Comparison of ENCODE assay signal across 18 cellular contexts in genomic region chr3:113252553-113252952, GRCh38. TPM values are rescaled to one million over a fixed set of nuclear protein-coding genes. Genes with fewer than 3 reads are reported as not detected.
DNase-seq lines count a peak whose midpoint lies in the region; ATAC-seq and TF ChIP-seq lines count a peak whose summit lies in the region.
"Had no signal": no experiment of that assay in that cellular context is flagged by ENCODE, and none has a peak within 500 bp of the region (broad histone marks: within the 10 kb centered on the region; RNA-seq: fewer than 3 reads in every experiment).

No MANE protein-coding gene starts in this region.

- H3K9ac ChIP-seq in neuronal stem cell (ENCODE audit: low read depth, low read length, poor library complexity), result no peak overlapping the region
- H3K9ac ChIP-seq in stomach smooth muscle (ENCODE audit: low read length in 2 of 2), result no peak overlapping the region

- H4K91ac ChIP-seq in neuronal stem cell (ENCODE audit: low read depth, low read length, poor library complexity), result no peak overlapping the region

- no peak for TF ChIP-seq EP300 in gastroesophageal sphincter (IDR thresholded peaks at IDR 0.05)

- no peaks in the 10 kb centered on the region for H3K27me3 Mint-ChIP-seq in brain
- H3K27me3 Mint-ChIP-seq in stimulated activated naive B cell treated with anti-CD40 and anti-IgM and Interleukin-4, amounts not matched to agents 10 μg/mL and 1 μg/mL and 100 μg/mL, for 72 hours, result no peaks in the 10 kb centered on the region

- H3K18ac ChIP-seq in neuronal stem cell (ENCODE audit: low read length), result peak overlapping the region; percentile 56

- H3K14ac ChIP-seq in neuronal stem cell (ENCODE audit: low read length), result peak overlapping the region; percentile 40

- no peak overlapping the region for H2BK120ac ChIP-seq in neuronal stem cell (ENCODE audit: low read depth, low read length)

- no peaks in the 10 kb centered on the region for H3K27me3 ChIP-seq in gastroesophageal sphincter
- H3K27me3 ChIP-seq in neuronal stem cell (ENCODE audit: control insufficient read depth in 3 of 3, insufficient read depth in 3 of 3, low read depth in 1 of 3, low read length in 3 of 3), result no peaks in the 10 kb centered on the region
- H3K27me3 ChIP-seq in stomach smooth muscle (ENCODE audit: control insufficient read depth in 1 of 2, insufficient read depth in 2 of 2, low read length in 2 of 2), result no peaks in the 10 kb centered on the region

- no peak for TF ChIP-seq POLR2A in gastroesophageal sphincter (IDR thresholded peaks at IDR 0.05)

- H2AFZ ChIP-seq in neuronal stem cell (ENCODE audit: low read length), result no peak overlapping the region

- H3K4me3 ChIP-seq in gastroesophageal sphincter (no peak overlapping the region), neuronal stem cell (ENCODE audit: low read length in 2 of 2) (peak overlapping the region in 1 of 2 donors; percentile 17), stomach smooth muscle (ENCODE audit: low read length in 2 of 2) (no peak overlapping the region)

- peaks cover 82% of the 10 kb centered on the region for H3K4me1 Mint-ChIP-seq in brain
- peaks cover 22 to 29% of the 10 kb centered on the region in 2 donors for H3K4me1 Mint-ChIP-seq in stimulated activated naive B cell treated with anti-CD40 and anti-IgM and Interleukin-4, amounts not matched to agents 10 μg/mL and 1 μg/mL and 100 μg/mL, for 72 hours

- H3K36me3 ChIP-seq in gastroesophageal sphincter (peaks cover 0 to 44% of the 10 kb centered on the region in 2 donors), neuronal stem cell (replicated peaks in 1 of 2; ENCODE audit: control insufficient read depth in 2 of 2, insufficient read depth in 2 of 2, low read length in 2 of 2) (peaks cover 44 to 98% of the 10 kb centered on the region in 2 donors), stomach smooth muscle (ENCODE audit: control insufficient read depth in 2 of 2, insufficient read depth in 2 of 2, low read length in 2 of 2) (peaks cover 35 to 45% of the 10 kb centered on the region in 2 donors)

- WGBS in gastroesophageal sphincter (ENCODE audit: low coverage in 1 of 2), 2 donors, result 83% methylated on average over 2 of the region's 4 CpGs; no CpG with 5 or more reads in 1 of the 2 donors
- no CpG with 5 or more reads among the region's 4 CpGs for WGBS in neuronal stem cell (ENCODE audit: extremely low coverage in 2 of 2, insufficient read length in 2 of 2, insufficient replicate concordance in 1 of 2), 2 donors

- H3K27ac ChIP-seq in gastroesophageal sphincter (peak overlapping the region in 3 of 4 donors; percentile 57 to 85 (median 66)), neuronal stem cell (replicated peaks; ENCODE audit: low read length) (peak overlapping the region; percentile 30), stomach smooth muscle (ENCODE audit: low read length) (peak overlapping the region; percentile 49)

- no peaks in the 10 kb centered on the region for H3K9me3 ChIP-seq in gastroesophageal sphincter
- H3K9me3 ChIP-seq in neuronal stem cell (replicated peaks in 1 of 2; ENCODE audit: control insufficient read depth in 2 of 2, insufficient read depth in 1 of 2, low read depth in 1 of 2, low read length in 2 of 2), result peaks cover 0 to 2% of the 10 kb centered on the region in 2 donors
- H3K9me3 ChIP-seq in stomach smooth muscle (ENCODE audit: control insufficient read depth in 2 of 2, low read length in 2 of 2), result no peaks in the 10 kb centered on the region

- TF ChIP-seq CTCF in brain (conservative IDR thresholded peaks at IDR 0.05) (no peak), gastroesophageal sphincter (IDR thresholded peaks at IDR 0.05) (no peak)

- H2BK12ac ChIP-seq in neuronal stem cell (ENCODE audit: low read length), result no peak overlapping the region

- peaks cover 29% of the 10 kb centered on the region for H3K36me3 Mint-ChIP-seq in brain
- H3K36me3 Mint-ChIP-seq in stimulated activated naive B cell treated with anti-CD40 and anti-IgM and Interleukin-4, amounts not matched to agents 10 μg/mL and 1 μg/mL and 100 μg/mL, for 72 hours, result no peaks in the 10 kb centered on the region

- H3K4ac ChIP-seq in neuronal stem cell (ENCODE audit: low read length), result no peak overlapping the region

- ATAC-seq in gastroesophageal sphincter, result no peak
- ATAC-seq in GM18511 (IDR thresholded peaks at IDR 0.05; ENCODE audit: unreplicated experiment), result no peak
- no peak for ATAC-seq in stimulated activated naive B cell treated with anti-CD40 and anti-IgM and Interleukin-4, amounts not matched to agents 10 μg/mL and 1 μg/mL and 100 μg/mL, for 72 hours (replicated peaks)
- ATAC-seq: PC-3 had no signal

- H2BK5ac ChIP-seq in neuronal stem cell (ENCODE audit: low read length), result no peak overlapping the region

- no peak overlapping the region for H4K8ac ChIP-seq in neuronal stem cell (ENCODE audit: low read depth, low read length)

- no peak overlapping the region for H3K23ac ChIP-seq in neuronal stem cell (ENCODE audit: low read depth, low read length, poor library complexity)

- DNase-seq in neuronal stem cell (ENCODE audit: low spot score) (no peak), COLO668 (lab: John Stamatoyannopoulos, UW; ENCODE audit: unreplicated experiment) (no peak), mesenteric fat pad (ENCODE audit: low spot score) (no peak)
- no peak for DNase-seq in stimulated activated naive B cell treated with anti-CD40 and anti-IgM and Interleukin-4, amounts not matched to agents 10 μg/mL and 1 μg/mL and 100 μg/mL, for 72 hours
- DNase-seq: DMS153; DND-41; NCI-H1105; NCI-H1436 treated with DMSO at 0.1 percent for 48 hours; NCI-H187 treated with DMSO at 0.1 percent for 48 hours; NCI-H446; NCI-H524 treated with DMSO at 0.1 percent for 48 hours; NK-92 treated with Interleukin-12 subunit alpha and Interleukin-12 subunit beta, amount 100 ng/mL, for 24 hours; PC-3 had no signal

- peak overlapping the region in 3 of 5 experiments; percentile 83 to 95 (median 92) for H3K27ac Mint-ChIP-seq in brain
- no peak overlapping the region for H3K27ac Mint-ChIP-seq in stimulated activated naive B cell treated with anti-CD40 and anti-IgM and Interleukin-4, amounts not matched to agents 10 μg/mL and 1 μg/mL and 100 μg/mL, for 72 hours

- no peak overlapping the region for H2BK15ac ChIP-seq in neuronal stem cell (ENCODE audit: low read length)

- H3K79me1 ChIP-seq in neuronal stem cell (ENCODE audit: low read depth, low read length), result peaks cover 2% of the 10 kb centered on the region

- H3K4me1 ChIP-seq in gastroesophageal sphincter (peaks cover 3 to 59% (median 27%) of the 10 kb centered on the region in 3 donors), neuronal stem cell (ENCODE audit: control insufficient read depth in 2 of 2, insufficient read depth in 1 of 2, low read depth in 1 of 2, low read length in 2 of 2) (peaks cover 15 to 28% of the 10 kb centered on the region in 2 donors), stomach smooth muscle (ENCODE audit: control insufficient read depth, insufficient read depth, low read length) (peaks cover 39% of the 10 kb centered on the region)

- no peak overlapping the region for H3K4me2 ChIP-seq in neuronal stem cell (ENCODE audit: insufficient read depth, low read length, poor library complexity, severe bottlenecking)

- no peak overlapping the region for H2AK5ac ChIP-seq in neuronal stem cell (ENCODE audit: low read depth, low read length)

- no peaks in the 10 kb centered on the region for H3K9me3 Mint-ChIP-seq in brain
- no peaks in the 10 kb centered on the region for H3K9me3 Mint-ChIP-seq in stimulated activated naive B cell treated with anti-CD40 and anti-IgM and Interleukin-4, amounts not matched to agents 10 μg/mL and 1 μg/mL and 100 μg/mL, for 72 hours

- H3K4me3 Mint-ChIP-seq in brain, result no peak overlapping the region
- H3K4me3 Mint-ChIP-seq in stimulated activated naive B cell treated with anti-CD40 and anti-IgM and Interleukin-4, amounts not matched to agents 10 μg/mL and 1 μg/mL and 100 μg/mL, for 72 hours, result no peak overlapping the region

RNA-seq across cellular contexts. Expression of gene BOC, which starts 41.2 kb away (rescaled TPM):
- polyA plus RNA-seq in brain (ENCODE audit: insufficient read depth, low read depth, low replicate concordance), result 23.3 TPM
- 100 to 1,000 TPM in 1 of 4 donors, 10 to 100 TPM in 3; 41.5 to 130 (median 73.9) TPM for total RNA-seq in gastroesophageal sphincter
- 180 TPM for polyA plus RNA-seq in neuronal stem cell (2013, experiment 1 of 2)
- polyA plus RNA-seq in neuronal stem cell (2013, experiment 2 of 2), result 180 TPM
- 37.3 TPM for total RNA-seq in mesenteric fat pad
- total RNA-seq: HT-29 had no signal
